ENCODE assay signal across 6 cellular contexts in the genomic region with DNA sequence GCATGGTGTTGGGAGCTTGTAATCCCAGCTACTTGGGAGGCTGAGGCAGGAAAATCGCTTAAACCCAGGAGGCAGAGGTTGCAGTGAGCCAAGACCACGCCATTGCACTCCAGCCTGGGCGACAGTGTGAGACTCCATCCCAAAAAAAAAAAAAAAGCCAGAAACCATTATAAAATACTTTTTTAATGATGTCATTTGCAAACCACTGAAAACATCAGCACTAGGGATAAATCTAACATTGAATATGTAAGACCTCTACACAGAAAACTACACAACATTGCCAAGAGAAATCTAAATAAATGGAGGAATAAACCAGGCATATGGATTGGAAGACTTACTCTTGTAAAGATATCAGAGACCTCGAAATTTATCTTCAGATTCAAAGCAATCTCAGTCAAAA. TPM values are rescaled to one million over a fixed set of nuclear protein-coding genes. Genes with fewer than 3 reads are reported as not detected.
DNase-seq lines count a peak whose midpoint lies in the region; ATAC-seq and TF ChIP-seq lines count a peak whose summit lies in the region.
"Not testable (repeated sequence)": the region's sequence is repeated elsewhere in the genome, so short reads cannot be mapped to it uniquely, and the experiment has no call there.

No MANE protein-coding gene starts in this region.

- H3K36me3 ChIP-seq in ACC112 (ENCODE audit: insufficient read depth, low read length); GM23248 (ENCODE audit: low read depth); Panc1 (ENCODE audit: control insufficient read depth, insufficient read depth, low read length); esophagus squamous epithelium; skeletal muscle satellite cell (ENCODE audit: insufficient read depth, low read length): not testable (repeated sequence)

- POLR2A ChIA-PET in Panc1 (lab: Charles Lee), result not testable (repeated sequence)

- H3F3A ChIP-seq in GM23248 (ENCODE audit: insufficient read depth), result peaks cover 54% of the 10 kb centered on the region

- H3K9me3 ChIP-seq in GM23248 (ENCODE audit: low read depth); Panc1 (ENCODE audit: control insufficient read depth, insufficient read depth, low read depth, low read length); esophagus squamous epithelium; skeletal muscle satellite cell (replicated peaks; ENCODE audit: low read length): not testable (repeated sequence)

- H4K20me1 ChIP-seq in GM23248 (ENCODE audit: insufficient read depth), result not testable (repeated sequence)

- not testable (repeated sequence) for H3K9ac ChIP-seq in GM23248
- peak overlapping the region; percentile 23 for H3K9ac ChIP-seq in skeletal muscle satellite cell (ENCODE audit: low read depth, low read length)

- not testable (repeated sequence) for ATAC-seq in Panc1

- H3K4me2 ChIP-seq in GM23248 (ENCODE audit: unreplicated experiment) (peak overlapping the region; percentile 36), skeletal muscle satellite cell (ENCODE audit: low read length) (peak overlapping the region; percentile 9)

- TF ChIP-seq POLR2A in esophagus squamous epithelium (IDR thresholded peaks at IDR 0.05), result not testable (repeated sequence)

- H3K27me3 ChIP-seq in ACC112 (ENCODE audit: insufficient read depth, low read length); GM23248 (replicated peaks; ENCODE audit: insufficient read depth); Panc1 (ENCODE audit: control insufficient read depth, insufficient read depth, low read length); esophagus squamous epithelium; skeletal muscle satellite cell (ENCODE audit: control insufficient read depth, insufficient read depth, low read length): not testable (repeated sequence)

- BruUV-seq in Panc1 (replicated peaks; lab: Mats Ljungman, UMichigan), result TSS peak; percentile 80

- H3K9me2 ChIP-seq in GM23248 (ENCODE audit: insufficient read depth), result not testable (repeated sequence)

- peaks cover 35% of the 10 kb centered on the region for H3K4me1 ChIP-seq in ACC112 (ENCODE audit: control insufficient read depth, insufficient read depth, low read length, unreplicated experiment)
- H3K4me1 ChIP-seq in GM23248 (ENCODE audit: insufficient read depth), result peaks cover 41% of the 10 kb centered on the region
- H3K4me1 ChIP-seq in Panc1 (ENCODE audit: control insufficient read depth, insufficient read depth, low read length), result peaks cover 25% of the 10 kb centered on the region
- peaks cover 0 to 47% (median 3%) of the 10 kb centered on the region in 3 donors for H3K4me1 ChIP-seq in esophagus squamous epithelium
- peaks cover 59% of the 10 kb centered on the region for H3K4me1 ChIP-seq in skeletal muscle satellite cell (ENCODE audit: control insufficient read depth, insufficient read depth, low read length)

- H3K27ac ChIP-seq in ACC112 (ENCODE audit: low read depth, low read length) (peak overlapping the region; percentile 49), GM23248 (peak overlapping the region; percentile 62), Panc1 (ENCODE audit: low read length) (peak overlapping the region; percentile 65; the same call in 1 of the 2 replicates), esophagus squamous epithelium (peak overlapping the region; percentile 19 to 68 (median 54))

- H3K79me2 ChIP-seq in ACC112 (ENCODE audit: control insufficient read depth, insufficient read depth, low read length, unreplicated experiment); GM23248 (ENCODE audit: insufficient read depth): not testable (repeated sequence)

- CTCF ChIA-PET in Panc1 (lab: Charles Lee), result interaction anchor here (1.3 kb wide), 1 partner anchor 17 kb away, joined by 5 read pairs; no protein-coding TSS in a partner anchor

- not testable (repeated sequence) for TF ChIP-seq CTCF in Panc1 (IDR thresholded peaks at IDR 0.05); astrocyte of the spinal cord (IDR thresholded peaks at IDR 0.05; ENCODE audit: low read depth, low read length); esophagus squamous epithelium (IDR thresholded peaks at IDR 0.05)

- not testable (repeated sequence) for H3K4me3 ChIP-seq in ACC112 (ENCODE audit: low read depth, low read length); GM23248; Panc1 (ENCODE audit: low read depth in 2 of 2, low read length in 2 of 2); astrocyte of the spinal cord (ENCODE audit: low read depth, low read length); esophagus squamous epithelium; skeletal muscle satellite cell (ENCODE audit: low read length)

- peak; percentile 53 for DNase-seq in GM23248
- not testable (repeated sequence) for DNase-seq in Panc1 (ENCODE audit: low read depth, low spot score); esophagus squamous epithelium (lab: John Stamatoyannopoulos, UW)
- DNase-seq in astrocyte of the spinal cord (ENCODE audit: low read depth, low spot score), result peak; percentile 50

- in situ Hi-C loops in GM23248 (cut with MboI); Panc1 (cut with HindIII; ENCODE audit: low pct_unique_long_range_greater_than_20kb, low sequenced_read_pairs); astrocyte of the spinal cord (cut with HindIII; ENCODE audit: low sequenced_read_pairs): not testable (repeated sequence)

- intact Hi-C loops in Panc1 (cut with micrococcal nuclease; ENCODE audit: unreplicated experiment); esophagus squamous epithelium (cut with DNase I): not testable (repeated sequence)

- 46 to 59% methylated on average over 4 of the region's 4 CpGs for WGBS in GM23248 (ENCODE audit: low coverage in 1 of 2, low lambda C conversion rate in 2 of 2, missing lambda C conversion rate in 2 of 2), 2 experiments
- WGBS in esophagus squamous epithelium, 2 donors, result 76 to 86% methylated on average over 4 of the region's 4 CpGs

- not testable (repeated sequence) for H2AFZ ChIP-seq in ACC112 (ENCODE audit: low read length, unreplicated experiment)
- 0 out of 2 replicates have a peak overlapping the region, but pooled peaks have one; percentile 8 for H2AFZ ChIP-seq in GM23248

RNA-seq across cellular contexts. Expression of a gene that starts 6.8 kb away (rescaled TPM):
- 25.5 and 27.5 TPM in 2 replicates for total RNA-seq in GM23248 (2014; rRNA removed; shearing (Covaris generic))
- 24.0 and 26.8 TPM in 2 replicates for polyA plus RNA-seq in GM23248 (2016; fragmentation: Nextera tagmentation; extraction: Ambion mirVana)
- total RNA-seq in Panc1 (2021; ENCODE audit: unreplicated experiment), result 39.9 TPM
- 32.9 TPM for polyA plus RNA-seq in Panc1 (2012; ENCODE audit: insufficient read length)
- total RNA-seq in esophagus squamous epithelium, result 10 to 100 TPM; 15.3 to 35.0 (median 23.3) TPM
- 31.5 and 33.2 TPM in 2 replicates for total RNA-seq in skeletal muscle satellite cell (2012; rRNA removed)

RNA-seq across cellular contexts. Expression of a gene that starts 37.5 kb away (rescaled TPM):
- total RNA-seq in GM23248 (2014; rRNA removed; shearing (Covaris generic)), result not detected in 2 replicates
- not detected in 2 replicates for polyA plus RNA-seq in GM23248 (2016; fragmentation: Nextera tagmentation; extraction: Ambion mirVana)
- total RNA-seq in Panc1 (2021; ENCODE audit: unreplicated experiment), result 0.08 TPM
- 0.15 TPM for polyA plus RNA-seq in Panc1 (2012; ENCODE audit: insufficient read length)
- total RNA-seq in esophagus squamous epithelium, result 1 to 10 TPM in 3 of 4 donors, under 1 TPM in 1; 0.79 to 5.0 (median 1.6) TPM
- total RNA-seq in skeletal muscle satellite cell (2012; rRNA removed), result under 0.01 TPM in 1 of 2 replicates, not detected in the other

RNA-seq across cellular contexts. Expression of a gene that starts 42.1 kb away (rescaled TPM):
- total RNA-seq in GM23248 (2014; rRNA removed; shearing (Covaris generic)), result 10.4 and 13.5 TPM in 2 replicates
- 7.7 and 11.5 TPM in 2 replicates for polyA plus RNA-seq in GM23248 (2016; fragmentation: Nextera tagmentation; extraction: Ambion mirVana)
- 13.8 TPM for total RNA-seq in Panc1 (2021; ENCODE audit: unreplicated experiment)
- 11.9 TPM for polyA plus RNA-seq in Panc1 (2012; ENCODE audit: insufficient read length)
- 10 to 100 TPM in 1 of 4 donors, 1 to 10 TPM in 3; 5.5 to 19.3 (median 7.3) TPM for total RNA-seq in esophagus squamous epithelium
- total RNA-seq in skeletal muscle satellite cell (2012; rRNA removed), result 9.2 and 10.4 TPM in 2 replicates

RNA-seq across cellular contexts. Expression of a gene that starts 49.5 kb away (rescaled TPM):
- 58.0 and 64.9 TPM in 2 replicates for total RNA-seq in GM23248 (2014; rRNA removed; shearing (Covaris generic))
- 38.3 and 38.9 TPM in 2 replicates for polyA plus RNA-seq in GM23248 (2016; fragmentation: Nextera tagmentation; extraction: Ambion mirVana)
- 223 TPM for total RNA-seq in Panc1 (2021; ENCODE audit: unreplicated experiment)
- 148 TPM for polyA plus RNA-seq in Panc1 (2012; ENCODE audit: insufficient read length)
- 100 to 1,000 TPM; 147 to 313 (median 172) TPM for total RNA-seq in esophagus squamous epithelium
- total RNA-seq in skeletal muscle satellite cell (2012; rRNA removed), result 109 and 127 TPM in 2 replicates
